Comparison of ENCODE assay signal across 12 cellular contexts in genomic region chr1:39635205-39635870, GRCh38. TPM values are rescaled to one million over a fixed set of nuclear protein-coding genes. Genes with fewer than 3 reads are reported as not detected.
DNase-seq lines count a peak whose midpoint lies in the region; ATAC-seq and TF ChIP-seq lines count a peak whose summit lies in the region.
"Had no signal": no experiment of that assay in that cellular context is flagged by ENCODE, and none has a peak within 500 bp of the region (broad histone marks: within the 10 kb centered on the region; RNA-seq: fewer than 3 reads in every experiment).

No MANE protein-coding gene starts in this region.

- no peaks in the 10 kb centered on the region for H3K27me3 ChIP-seq in A673 (replicated peaks; ENCODE audit: insufficient read depth, low read depth, low read length, poor library complexity)
- H3K27me3 ChIP-seq in body of pancreas, result no peaks in the 10 kb centered on the region
- peaks cover 0 to 9% (median 5%) of the 10 kb centered on the region in 3 donors for H3K27me3 ChIP-seq in gastrocnemius medialis

- CTCF ChIA-PET in A673 (lab: Charles Lee), result interaction anchor here (0.7 kb wide), 1 partner anchor 22 kb away, joined by 3 read pairs; no protein-coding TSS in a partner anchor

- DNase-seq in A673 (ENCODE audit: low spot score), result peak; percentile 55
- DNase-seq in body of pancreas, result peak; percentile 67 to 86 (median 74)
- peak; percentile 70 for DNase-seq in left ventricle myocardium superior
- DNase-seq in gastrocnemius medialis, result no peak
- no peak for DNase-seq in activated CD4-positive, alpha-beta T cell treated with anti-CD3 and anti-CD28 coated beads, Interleukin-2, amount 50 U/mL, for 48 hours
- no peak for DNase-seq in ecto neural progenitor cell (ENCODE audit: low spot score)
- no peak for DNase-seq in putamen (ENCODE audit: low spot score)
- DNase-seq: activated CD4-positive, alpha-beta T cell treated with anti-CD3 and anti-CD28 coated beads for 36 hours; GM23248; SHP77 had no signal

- H3K36me3 ChIP-seq in A673 (ENCODE audit: insufficient read depth, low read length, poor library complexity, severe bottlenecking), result no peaks in the 10 kb centered on the region
- peaks cover 4 to 8% of the 10 kb centered on the region in 2 donors for H3K36me3 ChIP-seq in body of pancreas (replicated peaks in 1 of 2; ENCODE audit: insufficient read depth in 1 of 2, low read depth in 2 of 2)
- no peaks in the 10 kb centered on the region for H3K36me3 ChIP-seq in gastrocnemius medialis

- TF ChIP-seq POLR2A in body of pancreas (IDR thresholded peaks at IDR 0.05) (peak in 2 of 3 donors; percentile 54 to 76), gastrocnemius medialis (IDR thresholded peaks at IDR 0.05) (no peak)

- H3K9me3 ChIP-seq in A673 (ENCODE audit: low read depth, low read length, poor library complexity, severe bottlenecking), result no peaks in the 10 kb centered on the region
- H3K9me3 ChIP-seq in body of pancreas, result no peaks in the 10 kb centered on the region
- H3K9me3 ChIP-seq in gastrocnemius medialis, result no peaks in the 10 kb centered on the region

- intact Hi-C loops in A673 (cut with micrococcal nuclease; ENCODE audit: unreplicated experiment), result no loop called here
- intact Hi-C loops in body of pancreas (cut with DNase I), result no loop called here
- intact Hi-C loops in left ventricle myocardium superior (cut with micrococcal nuclease), result no loop called here
- intact Hi-C loops in gastrocnemius medialis (cut with DNase I; ENCODE audit: low total_unique reads), result no loop called here

- ATAC-seq in body of pancreas (peak; percentile 47), left ventricle myocardium superior (peak; percentile 57), gastrocnemius medialis (peak; percentile 9 to 27), HG02678 (IDR thresholded peaks at IDR 0.05; ENCODE audit: unreplicated experiment) (no peak)
- ATAC-seq: activated CD4-positive, alpha-beta T cell treated with anti-CD3 and anti-CD28 coated beads for 36 hours; activated naive CD4-positive, alpha-beta T cell treated with anti-CD3 and anti-CD28 coated beads, Interleukin-2, amount 50 U/mL, for 72 hours had no signal

- TF ChIP-seq CTCF in A673 (conservative IDR thresholded peaks at IDR 0.05; ENCODE audit: low read depth, low read length) (no peak), body of pancreas (IDR thresholded peaks at IDR 0.05) (no peak), gastrocnemius medialis (IDR thresholded peaks at IDR 0.05 in 4 of 5, conservative IDR thresholded peaks at IDR 0.05 in 1 of 5) (no peak)

- H3K27ac ChIP-seq in A673 (ENCODE audit: low read depth, low read length, poor library complexity, severe bottlenecking) (no peak overlapping the region), body of pancreas (peak overlapping the region; percentile 77 to 90 (median 87)), gastrocnemius medialis (peak overlapping the region; percentile 61 to 75 (median 66))
- H3K27ac ChIP-seq: GM23248 had no signal

- no TSS peak for BruUV-seq in A673 (replicated peaks; lab: Mats Ljungman, UMichigan)

- in situ Hi-C loops in gastrocnemius medialis (cut with MboI; ENCODE audit: low sequenced_read_pairs in 4 of 4), result no loop called here

- WGBS in body of pancreas, 2 donors, result 27 to 35% methylated on average over 12 of the region's 12 CpGs

- H3K4me3 ChIP-seq in A673 (ENCODE audit: low read depth, low read length, poor library complexity, severe bottlenecking) (no peak overlapping the region), body of pancreas (no peak overlapping the region), gastrocnemius medialis (peak overlapping the region in 2 of 4 donors; percentile 26 to 53)
- H3K4me3 ChIP-seq: GM23248 had no signal

- POLR2A ChIA-PET in A673 (lab: Charles Lee; ENCODE audit: low non-redundant PET), result no interaction called here

- H3K4me1 ChIP-seq in A673 (ENCODE audit: insufficient read depth, low read length, poor library complexity, severe bottlenecking), result peaks cover 11% of the 10 kb centered on the region
- H3K4me1 ChIP-seq in body of pancreas, result peaks cover 69% of the 10 kb centered on the region
- peaks cover 7 to 14% of the 10 kb centered on the region in 2 donors for H3K4me1 ChIP-seq in gastrocnemius medialis

RNA-seq across cellular contexts. Expression of gene HEYL, which starts 4.1 kb away (rescaled TPM):
- 0.77 and 1.3 TPM in 2 replicates for total RNA-seq in A673 (2021)
- total RNA-seq in body of pancreas, result 10 to 100 TPM; 33.6 to 33.7 TPM
- 15.0 TPM for total RNA-seq in left ventricle myocardium superior
- 1 to 10 TPM in 3 of 4 donors, under 1 TPM in 1; 0.78 to 3.3 (median 2.4) TPM for total RNA-seq in gastrocnemius medialis
- total RNA-seq: GM23248 had no signal

RNA-seq across cellular contexts. Expression of gene NT5C1A, which starts 36.6 kb away (rescaled TPM):
- total RNA-seq in A673 (2021) (not detected in 2 replicates), body of pancreas (1 to 10 TPM; 2.3 to 3.1 TPM), left ventricle myocardium superior (39.6 TPM), gastrocnemius medialis (10 to 100 TPM; 10.8 to 85.5 (median 59.9) TPM)
- total RNA-seq: GM23248 had no signal

RNA-seq across cellular contexts. Expression of gene HPCAL4, which starts 55.9 kb away (rescaled TPM):
- total RNA-seq in A673 (2021) (not detected in 2 replicates), body of pancreas (1 to 10 TPM in 1 of 2 donors, under 1 TPM in 1; 0.66 to 9.1 TPM), left ventricle myocardium superior (2.4 TPM), gastrocnemius medialis (1 to 10 TPM in 3 of 4 donors, under 1 TPM in 1; 0.92 to 9.0 (median 3.2) TPM)
- total RNA-seq: GM23248 had no signal

RNA-seq across cellular contexts. Expression of gene PABPC4, which starts 58.7 kb away (rescaled TPM):
- total RNA-seq in A673 (2021) (242 and 259 TPM in 2 replicates), body of pancreas (100 to 1,000 TPM; 419 to 540 TPM), left ventricle myocardium superior (246 TPM), gastrocnemius medialis (100 to 1,000 TPM; 259 to 468 (median 371) TPM)

Comparison
In these comparisons a context has a peak if more than half of its experiments do, and no peak if none do; other contexts are left out.
1. DNase-seq: peak in A673 (single experiment), body of pancreas (4 of 4) and left ventricle myocardium superior (single experiment); none in gastrocnemius medialis (0 of 2), activated CD4-positive, alpha-beta T cell treated with anti-CD3 and anti-CD28 coated beads, Interleukin-2, amount 50 U/mL, for 48 hours (0 of 2), ecto neural progenitor cell (single experiment) and putamen (single experiment).
2. POLR2A ChIP-seq: peak in body of pancreas (2 of 3); none in gastrocnemius medialis (0 of 2).